23 cellular contexts compared by ENCODE assay signal in the genomic region with DNA sequence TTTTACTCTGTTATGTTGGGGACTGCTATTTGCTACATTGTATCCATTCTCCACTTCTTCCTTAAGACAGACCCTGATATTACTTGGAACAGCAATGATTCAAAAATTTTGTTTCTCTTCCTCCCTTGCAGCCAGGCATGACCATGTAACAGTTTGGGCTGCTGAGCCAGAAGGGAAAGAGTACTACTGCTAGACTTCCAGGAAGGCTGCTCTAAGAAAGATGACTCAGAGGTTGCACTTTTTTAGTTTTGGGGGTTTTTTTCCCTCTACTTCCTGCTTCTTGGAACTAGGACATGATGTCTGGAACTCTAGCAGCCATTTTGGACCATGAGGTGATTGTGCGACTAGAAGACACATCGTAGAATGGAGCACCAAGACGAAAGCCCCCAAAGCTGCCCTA. TPM values are rescaled to one million over a fixed set of nuclear protein-coding genes. Genes with fewer than 3 reads are reported as not detected.
"Had no signal": no experiment of that assay in that cellular context is flagged by ENCODE, and none has a peak within 500 bp of the region (broad histone marks: within the 10 kb centered on the region; RNA-seq: fewer than 3 reads in every experiment).

No MANE protein-coding gene starts in this region.

- H3K4me1 Mint-ChIP-seq: activated CD4-positive, alpha-beta T cell treated with anti-CD3 and anti-CD28 coated beads for 36 hours; activated naive CD8-positive, alpha-beta T cell treated with anti-CD3 and anti-CD28 coated beads for 36 hours; memory B cell; neural progenitor cell had no signal

- H3K36me3 Mint-ChIP-seq: activated naive CD8-positive, alpha-beta T cell treated with anti-CD3 and anti-CD28 coated beads for 36 hours; memory B cell; neural progenitor cell had no signal

- H3K4me3 ChIP-seq: dorsolateral prefrontal cortex, neural progenitor cell, skin epidermis, tibial artery had no signal

- H3K4me3 Mint-ChIP-seq: activated CD4-positive, alpha-beta T cell treated with anti-CD3 and anti-CD28 coated beads for 36 hours; activated naive CD8-positive, alpha-beta T cell treated with anti-CD3 and anti-CD28 coated beads for 36 hours; memory B cell; neural progenitor cell; T-helper 2 cell treated with Interferon-gamma antibody and Interleukin-4, amounts not matched to agents 5 μg/mL and 100 μg/mL, for 36 hours; WTC11 had no signal

- H3K27ac Mint-ChIP-seq: activated CD4-positive, alpha-beta T cell treated with anti-CD3 and anti-CD28 coated beads for 36 hours; activated naive CD8-positive, alpha-beta T cell treated with anti-CD3 and anti-CD28 coated beads for 36 hours; memory B cell; neural progenitor cell; progenitor cell of endocrine pancreas; T-helper 2 cell treated with Interferon-gamma antibody and Interleukin-4, amounts not matched to agents 5 μg/mL and 100 μg/mL, for 36 hours; WTC11 had no signal

- H3K9me3 Mint-ChIP-seq: activated naive CD8-positive, alpha-beta T cell treated with anti-CD3 and anti-CD28 coated beads for 36 hours; T-helper 2 cell treated with Interferon-gamma antibody and Interleukin-4, amounts not matched to agents 5 μg/mL and 100 μg/mL, for 36 hours had no signal

- ATAC-seq: activated CD4-positive, alpha-beta T cell treated with anti-CD3 and anti-CD28 coated beads for 36 hours; foreskin keratinocyte; left ventricle myocardium superior; right cardiac atrium; stimulated activated naive CD8-positive, alpha-beta T cell treated with anti-CD3 and anti-CD28 coated beads, Interleukin-15, Interleukin-2, amounts not matched to agents 100 U/mL and 50 U/mL, for 24 hours; WTC11 had no signal

- H3K4me1 ChIP-seq: neural progenitor cell had no signal

- H3K27me3 ChIP-seq: foreskin keratinocyte, neural progenitor cell, tibial artery had no signal

- H3K27ac ChIP-seq: dorsolateral prefrontal cortex, foreskin keratinocyte, neural progenitor cell, tibial artery had no signal

- DNase-seq: activated CD4-positive, alpha-beta T cell treated with anti-CD3 and anti-CD28 coated beads for 36 hours; activated CD4-positive, alpha-beta T cell treated with anti-CD3 and anti-CD28 coated beads, Interleukin-2, amount 50 U/mL, for 48 hours; activated gamma-delta T cell treated with Interleukin-2 at 50 U/mL for 16 hours; activated naive CD8-positive, alpha-beta T cell treated with anti-CD3 and anti-CD28 coated beads for 36 hours; amniotic stem cell; caudate nucleus; dorsolateral prefrontal cortex; hypothalamus; islet precursor cell; left ventricle myocardium superior; right cardiac atrium; stimulated activated naive CD8-positive, alpha-beta T cell treated with anti-CD3 and anti-CD28 coated beads, Interleukin-15, Interleukin-2, amounts not matched to agents 100 U/mL and 50 U/mL, for 24 hours; substantia nigra; tibial artery had no signal

- H3K36me3 ChIP-seq: neural progenitor cell, tibial artery had no signal

RNA-seq across cellular contexts. Expression of a gene that starts 10.3 kb away (rescaled TPM):
- total RNA-seq: activated CD4-positive, alpha-beta T cell treated with anti-CD3 and anti-CD28 coated beads for 36 hours; activated naive CD8-positive, alpha-beta T cell treated with anti-CD3 and anti-CD28 coated beads for 36 hours; dorsolateral prefrontal cortex; foreskin keratinocyte; left ventricle myocardium superior; mononuclear cell; osteoblast; progenitor cell of endocrine pancreas; right cardiac atrium; WTC11 had no signal
